ENCODE assay signal across 24 cellular contexts in the genomic region with DNA sequence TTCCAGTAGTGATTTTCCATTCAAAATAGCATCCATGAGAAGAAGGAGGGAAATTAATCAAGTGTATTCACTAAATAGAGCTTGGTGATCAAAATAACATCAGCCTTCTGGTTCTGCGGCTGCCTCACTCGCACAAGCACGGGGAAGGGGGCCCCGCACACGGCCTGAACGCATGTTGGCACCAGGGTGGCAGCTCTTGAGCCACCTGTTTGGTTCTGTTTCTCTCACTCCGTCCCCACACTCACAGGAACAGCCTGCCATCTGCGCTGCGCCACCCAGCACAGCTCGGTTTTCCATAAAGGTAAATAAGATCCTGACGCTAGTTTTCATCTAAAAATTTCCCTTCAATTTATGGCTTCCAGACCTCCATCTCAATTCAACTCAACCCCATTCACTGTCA. TPM values are rescaled to one million over a fixed set of nuclear protein-coding genes. Genes with fewer than 3 reads are reported as not detected.
DNase-seq lines count a peak whose midpoint lies in the region; ATAC-seq and TF ChIP-seq lines count a peak whose summit lies in the region.
"Had no signal": no experiment of that assay in that cellular context is flagged by ENCODE, and none has a peak within 500 bp of the region (broad histone marks: within the 10 kb centered on the region; RNA-seq: fewer than 3 reads in every experiment).

No MANE protein-coding gene starts in this region.

- TF ChIP-seq CTCF in activated CD8-positive, alpha-beta T cell treated with anti-CD3 and anti-CD28 coated beads for 36 hours (IDR thresholded peaks at IDR 0.05), result no peak
- no peak for TF ChIP-seq CTCF in RWPE2 (IDR thresholded peaks at IDR 0.05; ENCODE audit: poor library complexity, severe bottlenecking)
- no peak for TF ChIP-seq CTCF in stomach (IDR thresholded peaks at IDR 0.05)

- CTCF ChIA-PET in activated CD8-positive, alpha-beta T cell treated with anti-CD3 and anti-CD28 coated beads for 36 hours (lab: Charles Lee), result interaction anchor here (0.9 to 1.3 kb wide), 3 partner anchors 22 to 48 kb away, joined by 3 to 4 read pairs (median 3); no protein-coding TSS in a partner anchor
- CTCF ChIA-PET in activated CD8-positive, alpha-beta T cell treated with anti-CD3 and anti-CD28 coated beads, Interleukin-2, amount 10 ng/mL, durations not matched to agents 7 days and 5 days (lab: Charles Lee), result no interaction called here

- H3K9me3 Mint-ChIP-seq in activated CD8-positive, alpha-beta T cell treated with anti-CD3 and anti-CD28 coated beads for 36 hours, result no peaks in the 10 kb centered on the region
- H3K9me3 Mint-ChIP-seq in activated CD8-positive, alpha-beta T cell treated with anti-CD3 and anti-CD28 coated beads, Interleukin-2, amount 10 ng/mL, durations not matched to agents 7 days and 5 days (ENCODE audit: insufficient read depth), result no peaks in the 10 kb centered on the region
- H3K9me3 Mint-ChIP-seq: stimulated activated naive CD8-positive, alpha-beta T cell treated with anti-CD3 and anti-CD28 coated beads, Interleukin-15, amount 100 ng/mL, for 72 hours had no signal

- no peak for DNase-seq in activated CD8-positive, alpha-beta T cell treated with anti-CD3 and anti-CD28 coated beads for 36 hours
- DNase-seq in activated CD8-positive, alpha-beta T cell treated with anti-CD3 and anti-CD28 coated beads, Interleukin-2, amount 10 ng/mL, durations not matched to agents 7 days and 5 days, result no peak
- DNase-seq in RWPE2 (ENCODE audit: low spot score) (no peak), cerebellum (ENCODE audit: low spot score) (peak; percentile 74), posterior cingulate gyrus (peak in 6 of 10 donors; percentile 21 to 90 (median 62)), stomach (no peak), DMS79 (lab: John Stamatoyannopoulos, UW) (no peak), DMS53 (lab: John Stamatoyannopoulos, UW) (no peak)
- DNase-seq: activated effector memory CD4-positive, alpha-beta T cell treated with Interleukin-2 at 50 U/mL for 16 hours; COR-L47; NCI-H1092; NCI-H1930; NCI-H82; OCI-M1; spleen had no signal

- H3K36me3 Mint-ChIP-seq in activated CD8-positive, alpha-beta T cell treated with anti-CD3 and anti-CD28 coated beads for 36 hours (ENCODE audit: low read depth), result peaks cover 9% of the 10 kb centered on the region
- H3K36me3 Mint-ChIP-seq in activated CD8-positive, alpha-beta T cell treated with anti-CD3 and anti-CD28 coated beads, Interleukin-2, amount 10 ng/mL, durations not matched to agents 7 days and 5 days (ENCODE audit: low read depth), result peaks cover 18% of the 10 kb centered on the region

- peaks cover 18% of the 10 kb centered on the region for H3K4me1 ChIP-seq in RWPE2 (ENCODE audit: insufficient read depth, poor library complexity, severe bottlenecking)
- H3K4me1 ChIP-seq in stomach, result peaks cover 0 to 17% (median 0%) of the 10 kb centered on the region in 4 donors
- H3K4me1 ChIP-seq: BLaER1, spleen had no signal

- no peak overlapping the region for H3K4me3 Mint-ChIP-seq in activated CD8-positive, alpha-beta T cell treated with anti-CD3 and anti-CD28 coated beads for 36 hours
- no peak overlapping the region for H3K4me3 Mint-ChIP-seq in activated CD8-positive, alpha-beta T cell treated with anti-CD3 and anti-CD28 coated beads, Interleukin-2, amount 10 ng/mL, durations not matched to agents 7 days and 5 days
- H3K4me3 Mint-ChIP-seq: neural crest cell, type B pancreatic cell had no signal

- no peaks in the 10 kb centered on the region for H3K9me3 ChIP-seq in RWPE2 (ENCODE audit: severe bottlenecking)
- no peaks in the 10 kb centered on the region for H3K9me3 ChIP-seq in stomach
- H3K9me3 ChIP-seq: spleen had no signal

- ATAC-seq in activated CD8-positive, alpha-beta T cell treated with anti-CD3 and anti-CD28 coated beads for 36 hours, result no peak
- ATAC-seq in activated CD8-positive, alpha-beta T cell treated with anti-CD3 and anti-CD28 coated beads, Interleukin-2, amount 10 ng/mL, durations not matched to agents 7 days and 5 days, result no peak
- no peak for ATAC-seq in RWPE2 (ENCODE audit: low read depth)
- ATAC-seq: HepG2, left lobe of liver, Right ventricle myocardium inferior had no signal

- H3K27me3 ChIP-seq in RWPE2 (ENCODE audit: insufficient read depth, poor library complexity, severe bottlenecking), result no peaks in the 10 kb centered on the region
- H3K27me3 ChIP-seq in stomach, result no peaks in the 10 kb centered on the region
- H3K27me3 ChIP-seq: BLaER1, cardiac muscle cell, spleen had no signal

- intact Hi-C loops in activated CD8-positive, alpha-beta T cell treated with anti-CD3 and anti-CD28 coated beads for 36 hours (cut with micrococcal nuclease), result no loop called here
- intact Hi-C loops in posterior cingulate gyrus (cut with DNase I) (no loop called here), stomach (cut with DNase I; ENCODE audit: low total_unique reads) (no loop called here)

- H3K27ac Mint-ChIP-seq in activated CD8-positive, alpha-beta T cell treated with anti-CD3 and anti-CD28 coated beads for 36 hours, result peak overlapping the region; percentile 40
- no peak overlapping the region for H3K27ac Mint-ChIP-seq in activated CD8-positive, alpha-beta T cell treated with anti-CD3 and anti-CD28 coated beads, Interleukin-2, amount 10 ng/mL, durations not matched to agents 7 days and 5 days

- H3K36me3 ChIP-seq in RWPE2 (ENCODE audit: low read depth) (no peaks in the 10 kb centered on the region), stomach (no peaks in the 10 kb centered on the region)
- H3K36me3 ChIP-seq: cardiac muscle cell, spleen had no signal

- POLR2A ChIA-PET in activated CD8-positive, alpha-beta T cell treated with anti-CD3 and anti-CD28 coated beads for 36 hours (lab: Charles Lee), result interaction anchor here (0.8 to 2.1 kb wide), 2 partner anchors 27 to 260 kb away, joined by 3 to 5 read pairs; no protein-coding TSS in a partner anchor
- POLR2A ChIA-PET in activated CD8-positive, alpha-beta T cell treated with anti-CD3 and anti-CD28 coated beads, Interleukin-2, amount 10 ng/mL, durations not matched to agents 7 days and 5 days (lab: Charles Lee), result no interaction called here

- WGBS in stomach, 5 donors, result 93 to 98% (median 95%) methylated on average over 11 of the region's 11 CpGs

- no peaks in the 10 kb centered on the region for H3K27me3 Mint-ChIP-seq in activated CD8-positive, alpha-beta T cell treated with anti-CD3 and anti-CD28 coated beads for 36 hours
- no peaks in the 10 kb centered on the region for H3K27me3 Mint-ChIP-seq in activated CD8-positive, alpha-beta T cell treated with anti-CD3 and anti-CD28 coated beads, Interleukin-2, amount 10 ng/mL, durations not matched to agents 7 days and 5 days (ENCODE audit: low read depth)
- H3K27me3 Mint-ChIP-seq: stimulated activated naive CD8-positive, alpha-beta T cell treated with anti-CD3 and anti-CD28 coated beads, Interleukin-15, amount 100 ng/mL, for 72 hours; type B pancreatic cell had no signal

- H3K27ac ChIP-seq in RWPE2 (ENCODE audit: poor library complexity, severe bottlenecking) (peak overlapping the region; percentile 46), stomach (no peak overlapping the region)
- H3K27ac ChIP-seq: BLaER1, cardiac muscle cell, HL-60, spleen had no signal

- TF ChIP-seq EP300 in stomach (IDR thresholded peaks at IDR 0.05), result no peak

- H3K4me3 ChIP-seq in RWPE2 (ENCODE audit: severe bottlenecking) (no peak overlapping the region), stomach (no peak overlapping the region)
- H3K4me3 ChIP-seq: BLaER1, cardiac muscle cell, spleen had no signal

- TF ChIP-seq POLR2A in stomach (IDR thresholded peaks at IDR 0.05), result no peak

- peaks cover 31% of the 10 kb centered on the region for H3K4me1 Mint-ChIP-seq in activated CD8-positive, alpha-beta T cell treated with anti-CD3 and anti-CD28 coated beads for 36 hours (ENCODE audit: low read depth)
- H3K4me1 Mint-ChIP-seq in activated CD8-positive, alpha-beta T cell treated with anti-CD3 and anti-CD28 coated beads, Interleukin-2, amount 10 ng/mL, durations not matched to agents 7 days and 5 days (ENCODE audit: low read depth), result peaks cover 5% of the 10 kb centered on the region

RNA-seq across cellular contexts. Expression of gene TIAM1, which starts 49.4 kb away (rescaled TPM):
- total RNA-seq in activated CD8-positive, alpha-beta T cell treated with anti-CD3 and anti-CD28 coated beads for 36 hours, result 10 to 100 TPM; 34.9 to 38.5 TPM
- 10 to 100 TPM; 41.5 to 46.9 TPM for total RNA-seq in activated CD8-positive, alpha-beta T cell treated with anti-CD3 and anti-CD28 coated beads, Interleukin-2, amount 10 ng/mL, durations not matched to agents 7 days and 5 days
- 79.3 TPM for total RNA-seq in cerebellum
- total RNA-seq in stomach, result 10 to 100 TPM in 1 of 5 donors, 1 to 10 TPM in 4; 1.8 to 19.8 (median 4.1) TPM
- 1 to 10 TPM; 1.1 to 5.1 (median 1.8) TPM for polyA plus RNA-seq in stomach

Comparison
In these comparisons a context has a peak if more than half of its experiments do, and no peak if none do; other contexts are left out.
1. DNase-seq: peak in cerebellum (single experiment) and posterior cingulate gyrus (6 of 10); none in activated CD8-positive, alpha-beta T cell treated with anti-CD3 and anti-CD28 coated beads for 36 hours (single experiment), activated CD8-positive, alpha-beta T cell treated with anti-CD3 and anti-CD28 coated beads, Interleukin-2, amount 10 ng/mL, durations not matched to agents 7 days and 5 days (single experiment), RWPE2 (single experiment), stomach (single experiment), DMS79 (single experiment) and DMS53 (single experiment).